ENCODE assay signal across 10 cellular contexts in genomic region chr17:31841850-31842415, GRCh38. TPM values are rescaled to one million over a fixed set of nuclear protein-coding genes. Genes with fewer than 3 reads are reported as not detected.
A peak's percentile ranks its signal among the peaks of the same experiment; 100 is the strongest.
DNase-seq lines count a peak whose midpoint lies in the region; ATAC-seq and TF ChIP-seq lines count a peak whose summit lies in the region.
"Had no signal": no experiment of that assay in that cellular context is flagged by ENCODE, and none has a peak within 500 bp of the region (broad histone marks: within the 10 kb centered on the region; RNA-seq: fewer than 3 reads in every experiment).

No MANE protein-coding gene starts in this region.

- H3K36me3 ChIP-seq in DOHH2 (ENCODE audit: control insufficient read depth, low read length) (no peaks in the 10 kb centered on the region), PC-9 (ENCODE audit: low read depth) (no peaks in the 10 kb centered on the region), iPS-20b (ENCODE audit: insufficient read depth, low read depth, low read length) (no peaks in the 10 kb centered on the region), rectal smooth muscle tissue (ENCODE audit: control insufficient read depth, insufficient read depth, low read length) (no peaks in the 10 kb centered on the region)
- H3K36me3 ChIP-seq: transverse colon had no signal

- H3K4me3 Mint-ChIP-seq in CD4-positive, alpha-beta T cell, result no peak overlapping the region

- CTCF ChIA-PET in PC-9 (lab: Charles Lee) (interaction anchor here (0.7 to 0.9 kb wide), 2 partner anchors 9 to 261 kb away, joined by 4 read pairs; no protein-coding TSS in a partner anchor), HEK293T (lab: Yijun Ruan, JAX) (interaction anchor here (0.5 to 3.2 kb wide), 13 partner anchors 8 to 453 kb away, joined by 3 to 12 read pairs (median 5); no protein-coding TSS in a partner anchor)
- CTCF ChIA-PET in CD4-positive, alpha-beta T cell (lab: Charles Lee), result interaction anchor here (0.6 to 1.5 kb wide), 5 partner anchors 15 to 850 kb away, joined by 3 to 6 read pairs (median 3); no protein-coding TSS in a partner anchor

- H3F3A ChIP-seq in DOHH2 (ENCODE audit: control insufficient read depth, insufficient read depth) (no peaks in the 10 kb centered on the region), PC-9 (ENCODE audit: insufficient read depth, low read depth) (no peaks in the 10 kb centered on the region)

- peak overlapping the region; percentile 32; the same call in 1 of the 2 replicates for H3K4me2 ChIP-seq in DOHH2 (ENCODE audit: low read length)
- peak overlapping the region; percentile 77 for H3K4me2 ChIP-seq in PC-9

- intact Hi-C loops in PC-9 (cut with micrococcal nuclease; ENCODE audit: unreplicated experiment), result loop anchor here (1.0 to 5.0 kb wide), 3 partner anchors 284 to 455 kb away; no protein-coding TSS in a partner anchor
- intact Hi-C loops in CD4-positive, alpha-beta T cell (cut with DNase I, micrococcal nuclease), result loop anchor here (1.0 to 10.0 kb wide), 6 partner anchors 285 to 453 kb away; no protein-coding TSS in a partner anchor

- no peaks in the 10 kb centered on the region for H3K9me3 Mint-ChIP-seq in CD4-positive, alpha-beta T cell

- ATAC-seq in CD4-positive, alpha-beta T cell (ENCODE audit: poor library complexity), result no peak
- ATAC-seq in GM21423 (IDR thresholded peaks at IDR 0.05; ENCODE audit: unreplicated experiment), result no peak

- BruUV-seq in PC-9 (replicated peaks; lab: Mats Ljungman, UMichigan), result no TSS peak

- H3K9me3 ChIP-seq in DOHH2 (ENCODE audit: control insufficient read depth, insufficient read depth, low read length) (no peaks in the 10 kb centered on the region), PC-9 (ENCODE audit: insufficient read depth, low read depth) (no peaks in the 10 kb centered on the region), iPS-20b (ENCODE audit: insufficient read depth, low read depth, low read length) (no peaks in the 10 kb centered on the region)
- H3K9me3 ChIP-seq in CD4-positive, alpha-beta T cell (ENCODE audit: control insufficient read depth, low read length), result no peaks in the 10 kb centered on the region
- H3K9me3 ChIP-seq: transverse colon had no signal

- H3K27ac ChIP-seq in DOHH2 (ENCODE audit: low read depth, low read length), result no peak overlapping the region
- no peak overlapping the region for H3K27ac ChIP-seq in PC-9
- H3K27ac ChIP-seq in iPS-20b (ENCODE audit: low read length), result no peak overlapping the region
- H3K27ac ChIP-seq in rectal smooth muscle tissue (ENCODE audit: low read depth, low read length), result no peak overlapping the region
- H3K27ac ChIP-seq in CD4-positive, alpha-beta T cell (ENCODE audit: low read depth, low read length), result no peak overlapping the region

- no peaks in the 10 kb centered on the region for H3K9me2 ChIP-seq in DOHH2 (replicated peaks; ENCODE audit: control insufficient read depth, low read length)
- H3K9me2 ChIP-seq in PC-9 (ENCODE audit: insufficient read depth), result no peaks in the 10 kb centered on the region

- no peak overlapping the region for H3K27ac Mint-ChIP-seq in CD4-positive, alpha-beta T cell

- H3K27me3 ChIP-seq in DOHH2 (ENCODE audit: control insufficient read depth, low read length) (peaks cover 15% of the 10 kb centered on the region), PC-9 (ENCODE audit: insufficient read depth, low read depth) (no peaks in the 10 kb centered on the region), iPS-20b (ENCODE audit: insufficient read depth, low read length) (peaks cover 15% of the 10 kb centered on the region), rectal smooth muscle tissue (ENCODE audit: control insufficient read depth, insufficient read depth, low read length) (no peaks in the 10 kb centered on the region)
- H3K27me3 ChIP-seq in CD4-positive, alpha-beta T cell (ENCODE audit: control insufficient read depth, insufficient read depth, low read length), result peaks cover 11% of the 10 kb centered on the region
- H3K27me3 ChIP-seq: transverse colon had no signal

- no peaks in the 10 kb centered on the region for H3K36me3 Mint-ChIP-seq in CD4-positive, alpha-beta T cell (ENCODE audit: low read depth)

- H3K4me1 Mint-ChIP-seq in CD4-positive, alpha-beta T cell (ENCODE audit: low read depth), result no peaks in the 10 kb centered on the region

- H3K4me3 ChIP-seq in DOHH2 (ENCODE audit: low read length) (no peak overlapping the region), PC-9 (no peak overlapping the region; the same call in 1 of the 2 replicates), iPS-20b (ENCODE audit: low read length) (peak overlapping the region; percentile 17; the same call in 1 of the 2 replicates), rectal smooth muscle tissue (ENCODE audit: low read length) (no peak overlapping the region)
- H3K4me3 ChIP-seq: lung had no signal

- H3K4me1 ChIP-seq in DOHH2 (ENCODE audit: control insufficient read depth, low read length), result peaks cover 4% of the 10 kb centered on the region; the same call in 1 of the 2 replicates
- H3K4me1 ChIP-seq in PC-9 (replicated peaks; ENCODE audit: insufficient read depth), result no peaks in the 10 kb centered on the region
- H3K4me1 ChIP-seq in iPS-20b (ENCODE audit: insufficient read depth, low read length), result no peaks in the 10 kb centered on the region
- H3K4me1 ChIP-seq in rectal smooth muscle tissue (ENCODE audit: control insufficient read depth, insufficient read depth, low read length), result peaks cover 20% of the 10 kb centered on the region

- no peaks in the 10 kb centered on the region for H3K79me2 ChIP-seq in DOHH2 (ENCODE audit: control insufficient read depth, low read length)
- no peaks in the 10 kb centered on the region for H3K79me2 ChIP-seq in PC-9 (ENCODE audit: low read depth)

- no peak overlapping the region for H3K9ac ChIP-seq in iPS-20b (ENCODE audit: low read depth, low read length)
- peak overlapping the region; percentile 8 for H3K9ac ChIP-seq in rectal smooth muscle tissue (ENCODE audit: low read length)

- DNase-seq in PC-9 (no peak), ureter (ENCODE audit: low spot score) (no peak), HEK293T (ENCODE audit: extremely low spot score) (no peak)
- no peak for DNase-seq in CD4-positive, alpha-beta T cell

- H3K27me3 Mint-ChIP-seq in CD4-positive, alpha-beta T cell, result peaks cover 5% of the 10 kb centered on the region

- POLR2A ChIA-PET in PC-9 (lab: Charles Lee; ENCODE audit: unreplicated experiment), result no interaction called here
- POLR2A ChIA-PET in HEK293T (lab: Yijun Ruan, JAX), result interaction anchor here (1.1 to 1.4 kb wide), 2 partner anchors 80 to 280 kb away, joined by 3 to 4 read pairs; no protein-coding TSS in a partner anchor
- POLR2A ChIA-PET in CD4-positive, alpha-beta T cell (lab: Charles Lee), result no interaction called here

- H2AFZ ChIP-seq in PC-9, result peak overlapping the region; percentile 50; the same call in 1 of the 2 replicates

- H4K20me1 ChIP-seq in DOHH2 (ENCODE audit: control insufficient read depth, insufficient read depth, low read depth, low read length), result no peaks in the 10 kb centered on the region
- H4K20me1 ChIP-seq in PC-9 (ENCODE audit: insufficient read depth), result no peaks in the 10 kb centered on the region

- no peak for TF ChIP-seq CTCF in DOHH2 (IDR thresholded peaks at IDR 0.05; ENCODE audit: low read depth, low read length, poor library complexity, severe bottlenecking)
- TF ChIP-seq CTCF in PC-9 (conservative IDR thresholded peaks at IDR 0.05), result no peak
- TF ChIP-seq CTCF in CD4-positive, alpha-beta T cell (IDR thresholded peaks at IDR 0.05), result no peak

TF ChIP-seq in HEK293T, 16 proteins besides CTCF, POLR2A, EP300 and RAD21:
- TF ChIP-seq FOXK2 (IDR thresholded peaks at IDR 0.05) (no peak), PKNOX1 (IDR thresholded peaks at IDR 0.05) (no peak), NFRKB (IDR thresholded peaks at IDR 0.05) (no peak)
TF ChIP-seq in HEK293T: peak in this region for 0.

RNA-seq across cellular contexts. Expression of gene COPRS, which starts 17.1 kb away (rescaled TPM):
- total RNA-seq in PC-9 (2021) (48.3 and 56.8 TPM in 2 replicates), ureter (24.3 TPM)
- total RNA-seq in CD4-positive, alpha-beta T cell, result 1 to 10 TPM; 2.2 to 2.3 TPM

RNA-seq across cellular contexts. Expression of gene UTP6, which starts 59.6 kb away (rescaled TPM):
- total RNA-seq in PC-9 (2021), result 55.2 and 67.8 TPM in 2 replicates
- total RNA-seq in ureter, result 60.2 TPM
- total RNA-seq in CD4-positive, alpha-beta T cell, result 10 to 100 TPM; 16.8 to 17.2 TPM
